ENCODE assay signal across 24 cellular contexts in the genomic region with DNA sequence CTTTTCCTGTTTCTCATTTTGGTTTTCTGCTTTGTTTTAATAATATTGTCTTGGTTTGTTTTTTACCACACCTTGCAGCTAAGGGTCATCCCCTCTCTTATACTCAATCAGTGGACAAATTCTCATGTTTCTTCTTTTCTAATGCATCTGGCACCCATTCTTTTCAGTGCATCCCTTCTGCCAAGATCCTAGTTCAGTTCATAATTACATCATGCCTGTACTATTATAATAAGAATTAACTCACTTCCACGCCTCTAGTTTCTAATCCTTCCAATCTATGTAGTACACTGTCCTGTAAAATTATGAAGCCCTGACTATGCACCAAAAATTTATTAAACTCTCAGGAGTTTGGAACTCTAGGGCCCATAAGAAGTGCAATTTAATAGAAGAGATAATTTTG.
"Had no signal": no experiment of that assay in that cellular context is flagged by ENCODE, and none has a peak within 500 bp of the region (broad histone marks: within the 10 kb centered on the region; RNA-seq: fewer than 3 reads in every experiment).

No MANE protein-coding gene starts in this region.

- DNase-seq: natural killer cell; occipital lobe; ovary; posterior cingulate gyrus; psoas muscle; right cardiac atrium; right lobe of liver; sigmoid colon; small intestine; stimulated activated CD4-positive, alpha-beta T cell treated with anti-CD3 and anti-CD28 coated beads, Interleukin-15, amount 100 ng/mL, for 24 hours; stimulated activated CD4-positive, alpha-beta T cell treated with anti-CD3 and anti-CD28 coated beads, Interleukin-2, amount 100 ng/mL, for 24 hours; stimulated activated CD4-positive, alpha-beta T cell treated with anti-CD3 and anti-CD28 coated beads, Interleukin-2, amount 100 ng/mL, for 48 hours; stimulated activated CD4-positive, alpha-beta T cell treated with anti-CD3 and anti-CD28 coated beads, Interleukin-4, amount 100 ng/mL, for 24 hours; stimulated activated naive B cell treated with anti-CD40 and anti-IgM and Interleukin-4, amounts not matched to agents 10 μg/mL and 1 μg/mL and 100 μg/mL, for 72 hours; stimulated activated naive CD4-positive, alpha-beta T cell treated with Interleukin-2 at 50 U/mL for 16 hours; substantia nigra; testis; tibial artery; transverse colon; upper lobe of right lung; uterus had no signal

- H3K4me3 ChIP-seq: neural progenitor cell, ovary, psoas muscle, right lobe of liver, sigmoid colon, suprapubic skin, testis, tibial artery, transverse colon, upper lobe of right lung, uterus had no signal

- ATAC-seq: natural killer cell; psoas muscle; right cardiac atrium; right lobe of liver; stimulated activated effector memory CD8-positive, alpha-beta T cell treated with anti-CD3 and anti-CD28 coated beads, Interleukin-12 subunit alpha, Interleukin-12 subunit beta, amount 100 ng/mL, for 72 hours; stimulated activated naive B cell treated with anti-CD40 and anti-IgM and Interleukin-4, amounts not matched to agents 10 μg/mL and 1 μg/mL and 100 μg/mL, for 72 hours; upper lobe of right lung had no signal
